8 cellular contexts compared by ENCODE assay signal in the genomic region with DNA sequence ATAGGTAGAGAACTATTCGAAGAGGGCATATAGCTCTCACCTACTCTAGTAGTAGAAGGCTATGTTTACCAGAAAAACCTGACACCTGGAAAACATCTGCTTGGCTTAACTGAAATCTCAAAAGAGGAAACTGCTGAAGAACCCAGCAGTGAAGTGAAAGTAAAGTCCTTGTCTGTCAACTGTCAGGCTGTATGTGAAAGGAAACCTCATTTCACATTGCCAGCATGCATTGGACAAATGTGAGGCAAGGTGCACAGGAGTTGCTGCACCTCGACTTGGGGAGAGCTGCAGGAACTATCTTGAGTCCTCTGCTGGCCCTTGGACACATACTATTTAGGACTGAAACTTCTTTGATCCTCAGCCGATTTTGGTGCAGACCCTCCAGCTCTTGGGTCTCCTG.
A peak's percentile ranks its signal among the peaks of the same experiment; 100 is the strongest.
DNase-seq lines count a peak whose midpoint lies in the region; ATAC-seq and TF ChIP-seq lines count a peak whose summit lies in the region.

No MANE protein-coding gene starts in this region.

- DNase-seq in GM12864 (ENCODE audit: low read depth) (peak; percentile 60), RPMI8226 (peak; percentile 90), NCI-H2081 treated with DMSO at 0.1 percent for 48 hours (lab: John Stamatoyannopoulos, UW) (no peak), posterior cingulate gyrus (no peak), HAP-1 (ENCODE audit: low spot score in 2 of 2) (no peak)
- no peak for DNase-seq in activated CD4-positive, alpha-beta T cell treated with anti-CD3 and anti-CD28 coated beads, Interleukin-2, amount 50 U/mL, for 4 hours

- intact Hi-C loops in posterior cingulate gyrus (cut with DNase I) = no loop called here

- in situ Hi-C loops in HAP-1 (cut with MboI; ENCODE audit: low sequenced_read_pairs) = no loop called here

- H3K9me3 ChIP-seq in HAP-1 = no peaks in the 10 kb centered on the region

- H3K36me3 ChIP-seq in HAP-1 (replicated peaks) = no peaks in the 10 kb centered on the region

- ATAC-seq in GM19397 (IDR thresholded peaks at IDR 0.05; ENCODE audit: unreplicated experiment) (peak; percentile 97), HG03095 (IDR thresholded peaks at IDR 0.05; ENCODE audit: unreplicated experiment) (peak; percentile 99)

- no peaks in the 10 kb centered on the region for H3K4me1 ChIP-seq in HAP-1

- TF ChIP-seq CTCF in GM12864 (IDR thresholded peaks at IDR 0.05; ENCODE audit: low read depth, low read length, missing control alignments) = no peak

- H3K27me3 ChIP-seq in HAP-1 (ENCODE audit: low read depth) = peaks cover 2% of the 10 kb centered on the region; the same call in 1 of the 2 replicates

- H3K4me3 ChIP-seq in GM12864 (ENCODE audit: low read depth, low read length) = no peak overlapping the region
- H3K4me3 ChIP-seq in HAP-1 = no peak overlapping the region

Comparison
In these comparisons a context has a peak if more than half of its experiments do, and no peak if none do; other contexts are left out.
1. DNase-seq: peak in GM12864 (single experiment) and RPMI8226 (single experiment); none in NCI-H2081 treated with DMSO at 0.1 percent for 48 hours (single experiment), posterior cingulate gyrus (0 of 10), HAP-1 (0 of 2) and activated CD4-positive, alpha-beta T cell treated with anti-CD3 and anti-CD28 coated beads, Interleukin-2, amount 50 U/mL, for 4 hours (0 of 2).